In genomic region chr5:159508344-159508743, GRCh38 we compare ENCODE assay signal across 19 cellular contexts.
"Had no signal": no experiment of that assay in that cellular context is flagged by ENCODE, and none has a peak within 500 bp of the region (broad histone marks: within the 10 kb centered on the region; RNA-seq: fewer than 3 reads in every experiment).

No MANE protein-coding gene starts in this region.

- H3K36me3 ChIP-seq: adrenal gland, pancreas, suprapubic skin, WERI-Rb-1 had no signal

- FAIRE-seq: keratinocyte, pancreas, small intestine had no signal

- H3K36me3 Mint-ChIP-seq: activated naive CD4-positive, alpha-beta T cell treated with anti-CD3 and anti-CD28 coated beads, Interleukin-2, amount 50 U/mL, for 72 hours had no signal

- H3K9me3 Mint-ChIP-seq: activated naive CD4-positive, alpha-beta T cell treated with anti-CD3 and anti-CD28 coated beads, Interleukin-2, amount 50 U/mL, for 72 hours; dendritic cell treated with granulocyte-macrophage colony-stimulating factor and Interleukin-4, amounts not matched to agents 40 ng/mL and 50 ng/mL, for 4 days; neural crest cell; stimulated activated naive CD8-positive, alpha-beta T cell treated with anti-CD3 and anti-CD28 coated beads, Interleukin-15, amount 100 ng/mL, for 72 hours had no signal

- DNase-seq: activated CD4-positive, alpha-beta T cell treated with anti-CD3 and anti-CD28 coated beads, Interleukin-2, amount 50 U/mL, for 4 hours; activated gamma-delta T cell; adrenal gland; effector CD8-positive, alpha-beta T cell; mammary epithelial cell; pancreas; small intestine; stimulated activated CD4-positive, alpha-beta T cell treated with anti-CD3 and anti-CD28 coated beads, Interleukin-15, amount 100 ng/mL, for 24 hours; stimulated activated CD4-positive, alpha-beta T cell treated with anti-CD3 and anti-CD28 coated beads, Interleukin-2, amount 100 ng/mL, for 48 hours; stimulated activated naive CD8-positive, alpha-beta T cell treated with anti-CD3 and anti-CD28 coated beads, Interleukin-15, amount 100 ng/mL, for 72 hours; SW 1271; WERI-Rb-1 had no signal

- H3K4me1 Mint-ChIP-seq: stimulated activated naive CD8-positive, alpha-beta T cell treated with anti-CD3 and anti-CD28 coated beads, Interleukin-15, amount 100 ng/mL, for 72 hours had no signal

- H3K4me1 ChIP-seq: pancreas had no signal

- ATAC-seq: activated naive CD4-positive, alpha-beta T cell treated with anti-CD3 and anti-CD28 coated beads, Interleukin-2, amount 50 U/mL, for 72 hours; esophagus mucosa; left lobe of liver; pancreas; stimulated activated naive CD8-positive, alpha-beta T cell treated with anti-CD3 and anti-CD28 coated beads, Interleukin-15, amount 100 ng/mL, for 72 hours had no signal

- H3K4me3 ChIP-seq: adrenal gland, pancreas, suprapubic skin had no signal

- H3K4me3 Mint-ChIP-seq: dendritic cell treated with granulocyte-macrophage colony-stimulating factor and Interleukin-4, amounts not matched to agents 40 ng/mL and 50 ng/mL, for 4 days; neural crest cell; stimulated activated naive CD8-positive, alpha-beta T cell treated with anti-CD3 and anti-CD28 coated beads, Interleukin-15, amount 100 ng/mL, for 72 hours had no signal

- H3K27ac ChIP-seq: pancreas, suprapubic skin, WERI-Rb-1 had no signal

- H3K9me3 ChIP-seq: adrenal gland, pancreas, suprapubic skin had no signal

- H3K27me3 ChIP-seq: adrenal gland, pancreas, suprapubic skin had no signal

- H3K27ac Mint-ChIP-seq: activated naive CD4-positive, alpha-beta T cell treated with anti-CD3 and anti-CD28 coated beads, Interleukin-2, amount 50 U/mL, for 72 hours; dendritic cell treated with granulocyte-macrophage colony-stimulating factor and Interleukin-4, amounts not matched to agents 40 ng/mL and 50 ng/mL, for 4 days had no signal
